18 cellular contexts compared by ENCODE assay signal in the genomic region with DNA sequence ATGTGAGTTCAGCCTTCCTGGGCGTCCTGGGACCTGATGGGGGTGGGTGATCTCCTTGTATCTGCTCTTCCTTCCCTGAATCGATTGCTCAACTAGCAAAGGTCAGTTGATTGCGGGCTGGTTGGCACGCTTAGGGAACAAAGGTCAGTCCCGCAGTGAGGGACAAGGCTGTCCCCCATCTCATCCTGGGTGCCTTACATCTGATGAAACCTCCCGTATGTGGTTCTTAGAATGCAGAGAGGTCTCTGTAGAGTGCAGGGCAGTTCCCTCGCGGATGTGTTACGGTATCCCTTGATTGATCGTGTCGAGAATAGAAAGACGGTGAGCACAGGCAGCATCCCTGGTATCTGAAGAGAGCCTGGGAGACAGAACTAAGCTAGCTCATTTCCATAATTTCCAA. TPM values are rescaled to one million over a fixed set of nuclear protein-coding genes. Genes with fewer than 3 reads are reported as not detected.
DNase-seq lines count a peak whose midpoint lies in the region; ATAC-seq and TF ChIP-seq lines count a peak whose summit lies in the region.
"Had no signal": no experiment of that assay in that cellular context is flagged by ENCODE, and none has a peak within 500 bp of the region (broad histone marks: within the 10 kb centered on the region; RNA-seq: fewer than 3 reads in every experiment).

No MANE protein-coding gene starts in this region.

- no peak overlapping the region for H4K8ac ChIP-seq in mesendoderm (ENCODE audit: low read depth, low read length)

- H3K27me3 ChIP-seq in mesendoderm (ENCODE audit: insufficient read depth, low read length, poor library complexity) (no peaks in the 10 kb centered on the region), tibial artery (no peaks in the 10 kb centered on the region)
- H3K27me3 ChIP-seq: tibial nerve had no signal

- H3K23ac ChIP-seq in mesendoderm (ENCODE audit: low read length) = peak overlapping the region; percentile 16

- H2BK15ac ChIP-seq in mesendoderm (replicated peaks; ENCODE audit: low read depth) = no peak overlapping the region

- CTCF ChIA-PET in activated naive CD4-positive, alpha-beta T cell treated with anti-CD3 and anti-CD28 coated beads, Interleukin-2, amount 10 ng/mL, durations not matched to agents 7 days and 5 days (lab: Charles Lee) = interaction anchor here (0.6 to 9.0 kb wide), 4 partner anchors 11 to 160 kb away, joined by 3 to 181 read pairs (median 34); no protein-coding TSS in a partner anchor
- CTCF ChIA-PET in activated B cell treated with CpG ODN at 0.5 μM for 24 hours (lab: Charles Lee) = interaction anchor here (1.2 to 8.0 kb wide), 3 partner anchors 45 to 230 kb away, joined by 4 to 216 read pairs (median 54); no protein-coding TSS in a partner anchor

- no peak overlapping the region for H2AK5ac ChIP-seq in mesendoderm (ENCODE audit: low read length)

- peak overlapping the region; percentile 74 for H3K27ac Mint-ChIP-seq in activated naive CD4-positive, alpha-beta T cell treated with anti-CD3 and anti-CD28 coated beads, Interleukin-2, amount 10 ng/mL, durations not matched to agents 7 days and 5 days
- peak overlapping the region; percentile 37 for H3K27ac Mint-ChIP-seq in activated B cell treated with CpG ODN at 0.5 μM for 24 hours

- WGBS in mesendoderm (ENCODE audit: extremely low coverage, insufficient coverage, low lambda C conversion rate) = no CpG with 5 or more reads among the region's 12 CpGs

- H3K9ac ChIP-seq in mesendoderm (ENCODE audit: low read length) = no peak overlapping the region

- ATAC-seq in activated B cell treated with CpG ODN at 0.5 μM for 24 hours (ENCODE audit: low read depth) (no peak), GM21526 (IDR thresholded peaks at IDR 0.05; ENCODE audit: low FRiP score, unreplicated experiment) (no peak)
- ATAC-seq: lower lobe of right lung had no signal

- no peak overlapping the region for H2BK120ac ChIP-seq in mesendoderm (ENCODE audit: low read depth, low read length)

- H3K56ac ChIP-seq in mesendoderm (ENCODE audit: low read length) = no peak overlapping the region

- no peak overlapping the region for H3K18ac ChIP-seq in mesendoderm (ENCODE audit: low read length)

- H3K27me3 Mint-ChIP-seq in activated naive CD4-positive, alpha-beta T cell treated with anti-CD3 and anti-CD28 coated beads, Interleukin-2, amount 10 ng/mL, durations not matched to agents 7 days and 5 days = no peaks in the 10 kb centered on the region
- no peaks in the 10 kb centered on the region for H3K27me3 Mint-ChIP-seq in activated B cell treated with CpG ODN at 0.5 μM for 24 hours

- H2BK5ac ChIP-seq in mesendoderm (ENCODE audit: low read length) = no peak overlapping the region

- in situ Hi-C loops in GM13976 (cut with MboI; ENCODE audit: low sequenced_read_pairs, unreplicated experiment) = no loop called here

- H3K27ac ChIP-seq in mesendoderm (ENCODE audit: low read depth, low read length) (no peak overlapping the region), tibial artery (peak overlapping the region; percentile 68 to 77)
- H3K27ac ChIP-seq: lower lobe of right lung, tibial nerve had no signal

- H3K4me1 ChIP-seq in mesendoderm (ENCODE audit: control insufficient read depth, low read depth, low read length) (no peaks in the 10 kb centered on the region), tibial artery (peaks cover 4 to 84% (median 64%) of the 10 kb centered on the region in 4 donors)

- no peak overlapping the region for H3K4me2 ChIP-seq in mesendoderm (ENCODE audit: low read length)

- H3K79me2 ChIP-seq in mesendoderm (ENCODE audit: control insufficient read depth, insufficient read depth, low read length) = peaks cover 9% of the 10 kb centered on the region

- POLR2A ChIA-PET in activated B cell treated with CpG ODN at 0.5 μM for 24 hours (lab: Charles Lee) = interaction anchor here (1.5 kb wide), 1 partner anchor 68 kb away, joined by 4 read pairs; no protein-coding TSS in a partner anchor

- DNase-seq in activated naive CD4-positive, alpha-beta T cell treated with anti-CD3 and anti-CD28 coated beads, Interleukin-2, amount 10 ng/mL, durations not matched to agents 7 days and 5 days = no peak
- no peak for DNase-seq in activated naive CD4-positive, alpha-beta T cell treated with anti-CD3 and anti-CD28 coated beads, Interleukin-2, amount 50 U/mL, for 16 hours
- DNase-seq in activated B cell treated with CpG ODN at 0.5 μM for 24 hours (no peak), mesendoderm (no peak), tibial artery (no peak), AG08395 (ENCODE audit: low spot score) (no peak), GM13976 (ENCODE audit: low spot score) (no peak)
- DNase-seq: activated CD4-positive, CD25-positive, alpha-beta regulatory T cell; activated effector memory CD4-positive, alpha-beta T cell treated with Interleukin-2 at 50 U/mL for 16 hours; central memory CD4-positive, alpha-beta T cell; DMS79; hippocampal formation; lower lobe of right lung; NCI-H2171; NK-92 treated with Interleukin-12 subunit alpha and Interleukin-12 subunit beta, amount 100 ng/mL, for 24 hours; nucleus accumbens had no signal

- no peaks in the 10 kb centered on the region for H3K9me3 Mint-ChIP-seq in activated naive CD4-positive, alpha-beta T cell treated with anti-CD3 and anti-CD28 coated beads, Interleukin-2, amount 10 ng/mL, durations not matched to agents 7 days and 5 days
- H3K9me3 Mint-ChIP-seq in activated B cell treated with CpG ODN at 0.5 μM for 24 hours = no peaks in the 10 kb centered on the region

- H3K36me3 Mint-ChIP-seq in activated naive CD4-positive, alpha-beta T cell treated with anti-CD3 and anti-CD28 coated beads, Interleukin-2, amount 10 ng/mL, durations not matched to agents 7 days and 5 days = peaks cover 20% of the 10 kb centered on the region
- peaks cover 62% of the 10 kb centered on the region for H3K36me3 Mint-ChIP-seq in activated B cell treated with CpG ODN at 0.5 μM for 24 hours (ENCODE audit: low read depth)

- intact Hi-C loops in activated B cell treated with CpG ODN at 0.5 μM for 24 hours (cut with micrococcal nuclease) = no loop called here
- intact Hi-C loops in tibial artery (cut with DNase I; ENCODE audit: low total_unique reads) = loop anchor here (5.0 kb wide), 2 partner anchors 70 to 140 kb away; no protein-coding TSS in a partner anchor

- H3K9me3 ChIP-seq in tibial artery = no peaks in the 10 kb centered on the region
- H3K9me3 ChIP-seq: lower lobe of right lung, tibial nerve had no signal

- no peak overlapping the region for H3K4ac ChIP-seq in mesendoderm (ENCODE audit: low read depth, low read length)

- H3K79me1 ChIP-seq in mesendoderm (ENCODE audit: low read length) = peaks cover 34% of the 10 kb centered on the region

- no peak overlapping the region for H4K5ac ChIP-seq in mesendoderm (ENCODE audit: low read length)

- H3K36me3 ChIP-seq in mesendoderm (ENCODE audit: control insufficient read depth, insufficient read depth, low read length) = no peaks in the 10 kb centered on the region
- H3K36me3 ChIP-seq in tibial artery = peaks cover 0 to 4% (median 0%) of the 10 kb centered on the region in 3 donors
- H3K36me3 ChIP-seq: tibial nerve had no signal

- H3K4me3 Mint-ChIP-seq in activated naive CD4-positive, alpha-beta T cell treated with anti-CD3 and anti-CD28 coated beads, Interleukin-2, amount 10 ng/mL, durations not matched to agents 7 days and 5 days = no peak overlapping the region
- H3K4me3 Mint-ChIP-seq in activated B cell treated with CpG ODN at 0.5 μM for 24 hours = no peak overlapping the region

- H3K4me3 ChIP-seq in mesendoderm (ENCODE audit: low read length) (no peak overlapping the region), tibial artery (no peak overlapping the region)
- H3K4me3 ChIP-seq: lower lobe of right lung, tibial nerve had no signal

- H3K4me1 Mint-ChIP-seq in activated naive CD4-positive, alpha-beta T cell treated with anti-CD3 and anti-CD28 coated beads, Interleukin-2, amount 10 ng/mL, durations not matched to agents 7 days and 5 days = peaks cover 26% of the 10 kb centered on the region
- H3K4me1 Mint-ChIP-seq in activated B cell treated with CpG ODN at 0.5 μM for 24 hours = peaks cover 45% of the 10 kb centered on the region

- TF ChIP-seq CTCF in activated B cell treated with CpG ODN at 0.5 μM for 24 hours (IDR thresholded peaks at IDR 0.05) (no peak), tibial artery (IDR thresholded peaks at IDR 0.05) (no peak), GM13976 (IDR thresholded peaks at IDR 0.05; ENCODE audit: borderline replicate concordance, control extremely low read depth, extremely low read depth, insufficient read depth, missing control alignments) (no peak)

RNA-seq across cellular contexts. Expression of gene RBM44, which starts 56.4 kb away (rescaled TPM):
- 0.69 and 1.3 TPM in 2 replicates for total RNA-seq in activated B cell treated with CpG ODN at 0.5 μM for 24 hours
- 0.11 TPM for polyA plus RNA-seq in mesendoderm (2013, experiment 1 of 2)
- polyA plus RNA-seq in mesendoderm (2013, experiment 2 of 2) = 0.11 TPM
